10 cellular contexts compared by ENCODE assay signal in genomic region chr4:47705326-47705981, GRCh38.
A peak's percentile ranks its signal among the peaks of the same experiment; 100 is the strongest.
DNase-seq lines count a peak whose midpoint lies in the region; ATAC-seq and TF ChIP-seq lines count a peak whose summit lies in the region.
"Had no signal": no experiment of that assay in that cellular context is flagged by ENCODE, and none has a peak within 500 bp of the region (broad histone marks: within the 10 kb centered on the region; RNA-seq: fewer than 3 reads in every experiment).

No MANE protein-coding gene starts in this region.

- H3K27me3 ChIP-seq in OCI-LY1 (ENCODE audit: insufficient read depth, low read length) (no peaks in the 10 kb centered on the region), upper lobe of left lung (no peaks in the 10 kb centered on the region)

- DNase-seq in SKM-1 treated with dmso at 0.1 percent for 144 hours (lab: John Stamatoyannopoulos, UW; ENCODE audit: unreplicated experiment), result peak; percentile 16
- DNase-seq in SKM-1 (lab: John Stamatoyannopoulos, UW; ENCODE audit: unreplicated experiment), result no peak
- DNase-seq in foreskin fibroblast, result peak in 1 of 2 donors; percentile 66
- no peak for DNase-seq in upper lobe of left lung
- no peak for DNase-seq in activated T-cell treated with anti-CD3 and anti-CD28 coated beads, Interleukin-2, amount 50 U/mL, for 1 hour
- no peak for DNase-seq in activated CD8-positive, alpha-beta memory T cell treated with anti-CD3 and anti-CD28 coated beads, Interleukin-2, amount 50 U/mL, for 4 hours
- DNase-seq in activated naive CD4-positive, alpha-beta T cell treated with anti-CD3 and anti-CD28 coated beads, Interleukin-2, amount 50 U/mL, for 72 hours (ENCODE audit: low spot score in 2 of 2), result no peak
- DNase-seq: CD4-positive, alpha-beta memory T cell had no signal

- H3K27ac Mint-ChIP-seq in activated naive CD4-positive, alpha-beta T cell treated with anti-CD3 and anti-CD28 coated beads, Interleukin-2, amount 50 U/mL, for 72 hours, result no peak overlapping the region
- H3K27ac Mint-ChIP-seq: activated CD4-positive, alpha-beta T cell treated with anti-CD3 and anti-CD28 coated beads for 36 hours had no signal

- no peak overlapping the region for H3K4me2 ChIP-seq in OCI-LY1 (ENCODE audit: low read length)

- no peak overlapping the region for H3K9ac ChIP-seq in OCI-LY1 (ENCODE audit: low read length)

- WGBS in upper lobe of left lung, 2 donors, result 46 to 53% methylated on average over 7 of the region's 7 CpGs

- no peak for TF ChIP-seq POLR2A in upper lobe of left lung (IDR thresholded peaks at IDR 0.05)

- H3K9me3 ChIP-seq in OCI-LY1 (ENCODE audit: low read length), result no peaks in the 10 kb centered on the region
- no peaks in the 10 kb centered on the region for H3K9me3 ChIP-seq in upper lobe of left lung

- no peaks in the 10 kb centered on the region for H3K36me3 Mint-ChIP-seq in activated naive CD4-positive, alpha-beta T cell treated with anti-CD3 and anti-CD28 coated beads, Interleukin-2, amount 50 U/mL, for 72 hours
- H3K36me3 Mint-ChIP-seq: CD4-positive, alpha-beta memory T cell had no signal

- H3K27ac ChIP-seq in OCI-LY1 (ENCODE audit: low read depth, low read length, poor library complexity, severe bottlenecking) (no peak overlapping the region), upper lobe of left lung (peak overlapping the region in 2 of 4 donors; percentile 15 to 30)

- no peak for TF ChIP-seq EP300 in upper lobe of left lung (IDR thresholded peaks at IDR 0.05)

- H3K4me3 ChIP-seq in OCI-LY1 (ENCODE audit: low read depth, low read length, poor library complexity, severe bottlenecking) (no peak overlapping the region), foreskin fibroblast (ENCODE audit: low read depth in 1 of 2, low read length in 2 of 2) (no peak overlapping the region), upper lobe of left lung (peak overlapping the region in 2 of 4 donors; percentile 1 to 9)

- no peaks in the 10 kb centered on the region for H3K9me3 Mint-ChIP-seq in activated naive CD4-positive, alpha-beta T cell treated with anti-CD3 and anti-CD28 coated beads, Interleukin-2, amount 50 U/mL, for 72 hours

- H3K36me3 ChIP-seq in OCI-LY1 (ENCODE audit: insufficient read depth, low read length) (no peaks in the 10 kb centered on the region), upper lobe of left lung (no peaks in the 10 kb centered on the region)

- H3F3A ChIP-seq in OCI-LY1 (ENCODE audit: insufficient read depth, low read length), result no peaks in the 10 kb centered on the region

- H2AFZ ChIP-seq in OCI-LY1 (ENCODE audit: low read length), result no peak overlapping the region

- H4K20me1 ChIP-seq in OCI-LY1 (ENCODE audit: insufficient read depth, low read length), result no peaks in the 10 kb centered on the region

- no peaks in the 10 kb centered on the region for H3K79me2 ChIP-seq in OCI-LY1 (ENCODE audit: insufficient read depth, low read length)

- ATAC-seq in upper lobe of left lung (ENCODE audit: low FRiP score in 2 of 2), result peak in 1 of 2 donors; percentile 31
- no peak for ATAC-seq in activated naive CD4-positive, alpha-beta T cell treated with anti-CD3 and anti-CD28 coated beads, Interleukin-2, amount 50 U/mL, for 72 hours

- no peaks in the 10 kb centered on the region for H3K9me2 ChIP-seq in OCI-LY1 (ENCODE audit: low read depth, low read length)

- TF ChIP-seq CTCF in OCI-LY1 (IDR thresholded peaks at IDR 0.05; ENCODE audit: low read length) (peak; percentile 53), foreskin fibroblast (IDR thresholded peaks at IDR 0.05; ENCODE audit: low read depth, low read length) (peak; percentile 30), upper lobe of left lung (IDR thresholded peaks at IDR 0.05) (peak in 4 of 6 experiments; percentile 15 to 48 (median 18))

- H3K4me1 ChIP-seq in OCI-LY1 (ENCODE audit: insufficient read depth, low read length, severe bottlenecking) (no peaks in the 10 kb centered on the region), upper lobe of left lung (peaks cover 0 to 24% (median 9%) of the 10 kb centered on the region in 4 donors)
